In genomic region chr19:4189641-4190040, GRCh38 we compare ENCODE assay signal across 2 cellular contexts.
A peak's percentile ranks its signal among the peaks of the same experiment; 100 is the strongest.
TF ChIP-seq lines count a peak whose summit lies in the region.

No MANE protein-coding gene starts in this region.

TF ChIP-seq in HepG2, 621 proteins besides CTCF, POLR2A, EP300 and RAD21:
- TF ChIP-seq HIVEP1 (CRISPR knock-in tag; IDR thresholded peaks at IDR 0.05) (no peak), KDM4B (CRISPR knock-in tag; IDR thresholded peaks at IDR 0.05) (no peak), POLR2AphosphoS5 (IDR thresholded peaks at IDR 0.05; ENCODE audit: low read depth, low read length) (no peak), E2F1 (CRISPR knock-in tag; IDR thresholded peaks at IDR 0.05) (no peak), IRF2 (CRISPR knock-in tag; IDR thresholded peaks at IDR 0.05) (no peak), ZMYM3 (CRISPR knock-in tag; IDR thresholded peaks at IDR 0.05) (peak; percentile 81), ZNF768 (CRISPR knock-in tag; IDR thresholded peaks at IDR 0.05) (peak; percentile 86; the same call in 1 of the 2 replicates), ZNF556 (CRISPR knock-in tag; IDR thresholded peaks at IDR 0.05; ENCODE audit: borderline replicate concordance) (no peak), HNRNPUL1 (IDR thresholded peaks at IDR 0.05; ENCODE audit: low read depth, low read length) (no peak)
- TF ChIP-seq, protein P1, sequence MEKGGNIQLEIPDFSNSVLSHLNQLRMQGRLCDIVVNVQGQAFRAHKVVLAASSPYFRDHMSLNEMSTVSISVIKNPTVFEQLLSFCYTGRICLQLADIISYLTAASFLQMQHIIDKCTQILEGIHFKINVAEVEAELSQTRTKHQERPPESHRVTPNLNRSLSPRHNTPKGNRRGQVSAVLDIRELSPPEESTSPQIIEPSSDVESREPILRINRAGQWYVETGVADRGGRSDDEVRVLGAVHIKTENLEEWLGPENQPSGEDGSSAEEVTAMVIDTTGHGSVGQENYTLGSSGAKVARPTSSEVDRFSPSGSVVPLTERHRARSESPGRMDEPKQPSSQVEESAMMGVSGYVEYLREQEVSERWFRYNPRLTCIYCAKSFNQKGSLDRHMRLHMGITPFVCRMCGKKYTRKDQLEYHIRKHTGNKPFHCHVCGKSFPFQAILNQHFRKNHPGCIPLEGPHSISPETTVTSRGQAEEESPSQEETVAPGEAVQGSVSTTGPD (CRISPR knock-in tag; IDR thresholded peaks at IDR 0.05) = no peak
- TF ChIP-seq, protein P2, sequence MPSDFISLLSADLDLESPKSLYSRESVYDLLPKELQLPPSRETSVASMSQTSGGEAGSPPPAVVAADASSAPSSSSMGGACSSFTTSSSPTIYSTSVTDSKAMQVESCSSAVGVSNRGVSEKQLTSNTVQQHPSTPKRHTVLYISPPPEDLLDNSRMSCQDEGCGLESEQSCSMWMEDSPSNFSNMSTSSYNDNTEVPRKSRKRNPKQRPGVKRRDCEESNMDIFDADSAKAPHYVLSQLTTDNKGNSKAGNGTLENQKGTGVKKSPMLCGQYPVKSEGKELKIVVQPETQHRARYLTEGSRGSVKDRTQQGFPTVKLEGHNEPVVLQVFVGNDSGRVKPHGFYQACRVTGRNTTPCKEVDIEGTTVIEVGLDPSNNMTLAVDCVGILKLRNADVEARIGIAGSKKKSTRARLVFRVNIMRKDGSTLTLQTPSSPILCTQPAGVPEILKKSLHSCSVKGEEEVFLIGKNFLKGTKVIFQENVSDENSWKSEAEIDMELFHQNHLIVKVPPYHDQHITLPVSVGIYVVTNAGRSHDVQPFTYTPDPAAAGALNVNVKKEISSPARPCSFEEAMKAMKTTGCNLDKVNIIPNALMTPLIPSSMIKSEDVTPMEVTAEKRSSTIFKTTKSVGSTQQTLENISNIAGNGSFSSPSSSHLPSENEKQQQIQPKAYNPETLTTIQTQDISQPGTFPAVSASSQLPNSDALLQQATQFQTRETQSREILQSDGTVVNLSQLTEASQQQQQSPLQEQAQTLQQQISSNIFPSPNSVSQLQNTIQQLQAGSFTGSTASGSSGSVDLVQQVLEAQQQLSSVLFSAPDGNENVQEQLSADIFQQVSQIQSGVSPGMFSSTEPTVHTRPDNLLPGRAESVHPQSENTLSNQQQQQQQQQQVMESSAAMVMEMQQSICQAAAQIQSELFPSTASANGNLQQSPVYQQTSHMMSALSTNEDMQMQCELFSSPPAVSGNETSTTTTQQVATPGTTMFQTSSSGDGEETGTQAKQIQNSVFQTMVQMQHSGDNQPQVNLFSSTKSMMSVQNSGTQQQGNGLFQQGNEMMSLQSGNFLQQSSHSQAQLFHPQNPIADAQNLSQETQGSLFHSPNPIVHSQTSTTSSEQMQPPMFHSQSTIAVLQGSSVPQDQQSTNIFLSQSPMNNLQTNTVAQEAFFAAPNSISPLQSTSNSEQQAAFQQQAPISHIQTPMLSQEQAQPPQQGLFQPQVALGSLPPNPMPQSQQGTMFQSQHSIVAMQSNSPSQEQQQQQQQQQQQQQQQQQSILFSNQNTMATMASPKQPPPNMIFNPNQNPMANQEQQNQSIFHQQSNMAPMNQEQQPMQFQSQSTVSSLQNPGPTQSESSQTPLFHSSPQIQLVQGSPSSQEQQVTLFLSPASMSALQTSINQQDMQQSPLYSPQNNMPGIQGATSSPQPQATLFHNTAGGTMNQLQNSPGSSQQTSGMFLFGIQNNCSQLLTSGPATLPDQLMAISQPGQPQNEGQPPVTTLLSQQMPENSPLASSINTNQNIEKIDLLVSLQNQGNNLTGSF (CRISPR knock-in tag; IDR thresholded peaks at IDR 0.05) = no peak

TF ChIP-seq in HEK293, 187 proteins besides CTCF, POLR2A, EP300 and RAD21:
- no peak for TF ChIP-seq ZNF654 (tag by site-specific recombination; IDR thresholded peaks at IDR 0.05; ENCODE audit: low read depth)
- 0 out of 2 replicates have a peak, but pooled peaks have one; percentile 79 for TF ChIP-seq ZNF768 (tag by site-specific recombination; IDR thresholded peaks at IDR 0.05)
TF ChIP-seq in HEK293: peak in this region for 1.
